In genomic region chr13:99314640-99315176, GRCh38 we compare ENCODE assay signal across 12 cellular contexts. TPM values are rescaled to one million over a fixed set of nuclear protein-coding genes. Genes with fewer than 3 reads are reported as not detected.
DNase-seq lines count a peak whose midpoint lies in the region; FAIRE-seq and TF ChIP-seq lines count a peak whose summit lies in the region.
"Had no signal": no experiment of that assay in that cellular context is flagged by ENCODE, and none has a peak within 500 bp of the region (broad histone marks: within the 10 kb centered on the region; RNA-seq: fewer than 3 reads in every experiment).

No MANE protein-coding gene starts in this region.

- FAIRE-seq in endothelial cell of umbilical vein (lab: Jason Lieb, UNC): peak; percentile 98
- FAIRE-seq: colon, H1 had no signal

- no peaks in the 10 kb centered on the region for H3K79me2 ChIP-seq in endothelial cell of umbilical vein (ENCODE audit: control insufficient read depth, insufficient read depth, low read length)
- H3K79me2 ChIP-seq in Karpas-422 (ENCODE audit: low read length): peaks cover 39% of the 10 kb centered on the region

- H4K20me1 ChIP-seq in endothelial cell of umbilical vein (replicated peaks; ENCODE audit: control insufficient read depth, extremely low read depth, insufficient read depth, low read length): no peaks in the 10 kb centered on the region
- H4K20me1 ChIP-seq in Karpas-422 (ENCODE audit: insufficient read depth, low read depth, low read length): no peaks in the 10 kb centered on the region

- dilution Hi-C loops in endothelial cell of umbilical vein (cut with MboI; ENCODE audit: extremely low pct_ligation_motif_present, low sequenced_read_pairs): no loop called here

- peak; percentile 93 for DNase-seq in HT-29 (ENCODE audit: low spot score)
- peak; percentile 59 to 69 for DNase-seq in activated CD4-positive, alpha-beta T cell treated with anti-CD3 and anti-CD28 coated beads, Interleukin-2, amount 50 U/mL, for 4 hours
- peak; percentile 93 for DNase-seq in endothelial cell of umbilical vein (ENCODE audit: low read depth, low spot score)
- peak; percentile 41 to 84 for DNase-seq in stimulated activated CD4-positive, alpha-beta T cell treated with anti-CD3 and anti-CD28 coated beads, Interleukin-4, amount 100 ng/mL, for 4 hours
- DNase-seq in H4 (ENCODE audit: low spot score): no peak
- DNase-seq in NCI-H1417 (lab: John Stamatoyannopoulos, UW): no peak
- no peak for DNase-seq in Karpas-422
- DNase-seq in sigmoid colon: no peak
- DNase-seq: lower lobe of right lung had no signal

- TF ChIP-seq POLR2A in endothelial cell of umbilical vein (IDR thresholded peaks at IDR 0.05; ENCODE audit: low read depth, low read length): peak; percentile 23
- TF ChIP-seq POLR2A in sigmoid colon (IDR thresholded peaks at IDR 0.05): no peak

- H3K4me2 ChIP-seq in endothelial cell of umbilical vein (ENCODE audit: insufficient read depth, low read length) (peak overlapping the region; percentile 76), Karpas-422 (ENCODE audit: low read depth, low read length, poor library complexity, severe bottlenecking) (no peak overlapping the region)

- H3K27ac ChIP-seq in endothelial cell of umbilical vein (ENCODE audit: insufficient read depth, low read depth, low read length) (peak overlapping the region; percentile 98), Karpas-422 (ENCODE audit: low read length) (no peak overlapping the region), sigmoid colon (peak overlapping the region in 1 of 4 donors; percentile 15)
- H3K27ac ChIP-seq: lower lobe of right lung, SJSA1 had no signal

- POLR2A ChIA-PET in endothelial cell of umbilical vein (lab: Charles Lee): no interaction called here

- H3K27me3 ChIP-seq in endothelial cell of umbilical vein (ENCODE audit: control insufficient read depth in 2 of 2, insufficient read depth in 2 of 2, low read length in 2 of 2) (no peaks in the 10 kb centered on the region), Karpas-422 (ENCODE audit: low read length) (no peaks in the 10 kb centered on the region), sigmoid colon (no peaks in the 10 kb centered on the region)
- H3K27me3 ChIP-seq: SJSA1 had no signal

- no peaks in the 10 kb centered on the region for H3K9me2 ChIP-seq in Karpas-422 (replicated peaks; ENCODE audit: insufficient read depth, low read length)

- H3K36me3 ChIP-seq in endothelial cell of umbilical vein (ENCODE audit: control insufficient read depth in 2 of 2, extremely low read depth in 1 of 2, insufficient read depth in 2 of 2, low read length in 2 of 2) (no peaks in the 10 kb centered on the region), Karpas-422 (ENCODE audit: insufficient read depth, low read length) (no peaks in the 10 kb centered on the region), sigmoid colon (peaks cover 0 to 6% (median 0%) of the 10 kb centered on the region in 4 donors)

- H3K9me3 ChIP-seq in endothelial cell of umbilical vein (replicated peaks; ENCODE audit: control insufficient read depth, insufficient read depth, low read length) (no peaks in the 10 kb centered on the region), Karpas-422 (ENCODE audit: low read length) (no peaks in the 10 kb centered on the region), sigmoid colon (no peaks in the 10 kb centered on the region)
- H3K9me3 ChIP-seq: lower lobe of right lung had no signal

- WGBS in sigmoid colon, 2 donors: 64 to 80% methylated on average over 10 of the region's 10 CpGs

- H2AFZ ChIP-seq in endothelial cell of umbilical vein (ENCODE audit: low read depth, low read length): no peak overlapping the region
- no peak overlapping the region for H2AFZ ChIP-seq in Karpas-422 (ENCODE audit: low read length)

- H3K9ac ChIP-seq in endothelial cell of umbilical vein (replicated peaks; ENCODE audit: extremely low read depth, insufficient read depth, low read length) (peak overlapping the region; percentile 75), Karpas-422 (ENCODE audit: low read length) (no peak overlapping the region)

- peak overlapping the region in 1 of 3 experiments; percentile 20 for H3K4me3 ChIP-seq in endothelial cell of umbilical vein (replicated peaks in 1 of 3; ENCODE audit: insufficient read depth in 1 of 3, low read depth in 1 of 3, low read length in 3 of 3)
- no peak overlapping the region for H3K4me3 ChIP-seq in Karpas-422 (ENCODE audit: low read length)
- no peak overlapping the region for H3K4me3 ChIP-seq in sigmoid colon
- H3K4me3 ChIP-seq: lower lobe of right lung, SJSA1 had no signal

- TF ChIP-seq CTCF in endothelial cell of umbilical vein (IDR thresholded peaks at IDR 0.05; ENCODE audit: extremely low read depth in 1 of 2, insufficient read depth in 1 of 2, low read depth in 1 of 2, low read length in 2 of 2) (no peak), sigmoid colon (IDR thresholded peaks at IDR 0.05) (no peak)

- CTCF ChIA-PET in endothelial cell of umbilical vein (lab: Charles Lee): interaction anchor here (0.6 to 2.0 kb wide), 4 partner anchors 11 to 72 kb away, joined by 3 to 8 read pairs (median 4); no protein-coding TSS in a partner anchor

- intact Hi-C loops in endothelial cell of umbilical vein (cut with micrococcal nuclease) (loop anchor here (1.0 to 5.0 kb wide), 3 partner anchors 43 to 186 kb away; partner anchors contain the start of gene TM9SF2), sigmoid colon (cut with DNase I) (no loop called here)

- H3K4me1 ChIP-seq in endothelial cell of umbilical vein (ENCODE audit: control insufficient read depth, extremely low read depth, insufficient read depth, low read length) (peaks cover 28% of the 10 kb centered on the region), Karpas-422 (ENCODE audit: low read length) (peaks cover 30% of the 10 kb centered on the region), sigmoid colon (peaks cover 0 to 31% (median 15%) of the 10 kb centered on the region in 4 donors)

- no peak for TF ChIP-seq EP300 in sigmoid colon (IDR thresholded peaks at IDR 0.05)

- no peaks in the 10 kb centered on the region for H3K9me1 ChIP-seq in endothelial cell of umbilical vein (replicated peaks; ENCODE audit: control insufficient read depth, extremely low read depth, insufficient read depth, low read length)

- no TSS peak for BruUV-seq in endothelial cell of umbilical vein (replicated peaks; lab: Mats Ljungman, UMichigan)

TF ChIP-seq in endothelial cell of umbilical vein, 7 proteins besides CTCF, POLR2A, EP300 and RAD21:
- TF ChIP-seq FOS (IDR thresholded peaks at IDR 0.05; ENCODE audit: borderline replicate concordance, insufficient read depth, low read length): peak; percentile 31
- no peak for TF ChIP-seq EZH2 (IDR thresholded peaks at IDR 0.05; ENCODE audit: borderline replicate concordance, low read depth, low read length, severe bottlenecking)
- peak; percentile 90 for TF ChIP-seq GATA2 (IDR thresholded peaks at IDR 0.05; ENCODE audit: insufficient read depth, insufficient read length, low read depth, low read length)
- TF ChIP-seq MAX (IDR thresholded peaks at IDR 0.05; ENCODE audit: insufficient read depth, insufficient read length): no peak
- peak; percentile 92 for TF ChIP-seq JUN (IDR thresholded peaks at IDR 0.05; ENCODE audit: borderline replicate concordance, insufficient read depth, insufficient read length, low read depth)
- no peak for TF ChIP-seq MYC (IDR thresholded peaks at IDR 0.05; ENCODE audit: low read depth, low read length)
- peak; percentile 87 for TF ChIP-seq POLR2AphosphoS5 (IDR thresholded peaks at IDR 0.05; ENCODE audit: insufficient read depth, low read depth, low read length)

RNA-seq across cellular contexts. Expression of gene GPR183, which starts 7.5 kb away (rescaled TPM):
- total RNA-seq in HT-29 (2014; rRNA removed; shearing (Covaris generic)): not detected in 2 replicates
- not detected in 2 replicates for total RNA-seq in endothelial cell of umbilical vein
- 0.14 and 0.23 TPM in 2 replicates for polyA plus RNA-seq in endothelial cell of umbilical vein
- polyA plus RNA-seq in endothelial cell of umbilical vein (2011; cell fraction: cytosol; rRNA removed): 0.27 and 0.72 TPM in 2 replicates
- 0.33 and 0.67 TPM in 2 replicates for polyA plus RNA-seq in endothelial cell of umbilical vein (2011; cell fraction: nucleus; rRNA removed)
- polyA plus RNA-seq in endothelial cell of umbilical vein (2012): 0.15 and 0.16 TPM in 2 replicates
- 0.38 TPM in 1 of 2 replicates, not detected in the other for polyA minus RNA-seq in endothelial cell of umbilical vein
- polyA minus RNA-seq in endothelial cell of umbilical vein (2011; cell fraction: cytosol; rRNA and poly(A)+ RNA removed): not detected
- 0.67 and 0.72 TPM in 2 replicates for polyA minus RNA-seq in endothelial cell of umbilical vein (2011; cell fraction: nucleus; rRNA and poly(A)+ RNA removed)
- total RNA-seq in H4 (2014; rRNA removed; shearing (Covaris generic)): 0.14 and 0.17 TPM in 2 replicates
- total RNA-seq in Karpas-422 (2014; rRNA removed; shearing (Covaris generic); ENCODE audit: low replicate concordance): 0.11 TPM in 1 of 2 replicates, not detected in the other
- 10 to 100 TPM; 30.9 to 36.4 (median 33.2) TPM for total RNA-seq in sigmoid colon
- 10 to 100 TPM in 2 of 3 donors, 1 to 10 TPM in 1; 4.8 to 20.2 (median 10.4) TPM for polyA plus RNA-seq in sigmoid colon
- total RNA-seq: H1 had no signal
- polyA plus RNA-seq: H1 had no signal

RNA-seq across cellular contexts. Expression of gene GPR18, which starts 56.5 kb away (rescaled TPM):
- not detected in 2 replicates for total RNA-seq in HT-29 (2014; rRNA removed; shearing (Covaris generic))
- total RNA-seq in endothelial cell of umbilical vein: not detected in 2 replicates
- not detected in 2 replicates for polyA plus RNA-seq in endothelial cell of umbilical vein
- not detected in 2 replicates for polyA plus RNA-seq in endothelial cell of umbilical vein (2011; cell fraction: cytosol; rRNA removed)
- not detected in 2 replicates for polyA plus RNA-seq in endothelial cell of umbilical vein (2011; cell fraction: nucleus; rRNA removed)
- not detected in 2 replicates for polyA plus RNA-seq in endothelial cell of umbilical vein (2012)
- not detected in 2 replicates for polyA minus RNA-seq in endothelial cell of umbilical vein
- polyA minus RNA-seq in endothelial cell of umbilical vein (2011; cell fraction: cytosol; rRNA and poly(A)+ RNA removed): not detected
- polyA minus RNA-seq in endothelial cell of umbilical vein (2011; cell fraction: nucleus; rRNA and poly(A)+ RNA removed): not detected in 2 replicates
- not detected in 2 replicates for total RNA-seq in H4 (2014; rRNA removed; shearing (Covaris generic))
- total RNA-seq in Karpas-422 (2014; rRNA removed; shearing (Covaris generic); ENCODE audit: low replicate concordance): 45.4 and 126 TPM in 2 replicates
- total RNA-seq in sigmoid colon: under 1 TPM in 1 of 4 donors, not detected in 3; 0.83 TPM
- polyA plus RNA-seq in sigmoid colon: 1 to 10 TPM in 1 of 3 donors, not detected in 2; 7.5 TPM
- total RNA-seq: H1, SJSA1 had no signal
- polyA plus RNA-seq: H1 had no signal

Comparison
In these comparisons a context has a peak if more than half of its experiments do, and no peak if none do; other contexts are left out.
1. DNase-seq: peak in HT-29 (single experiment), activated CD4-positive, alpha-beta T cell treated with anti-CD3 and anti-CD28 coated beads, Interleukin-2, amount 50 U/mL, for 4 hours (2 of 2), endothelial cell of umbilical vein (single experiment) and stimulated activated CD4-positive, alpha-beta T cell treated with anti-CD3 and anti-CD28 coated beads, Interleukin-4, amount 100 ng/mL, for 4 hours (2 of 2); none in H4 (single experiment), NCI-H1417 (0 of 3), Karpas-422 (single experiment) and sigmoid colon (single experiment).
2. RNA of gene GPR183, which starts 7.5 kb away (total RNA-seq): 30.9 to 36.4 TPM in sigmoid colon; 0.14 to 0.17 TPM in H4, 0.11 TPM in Karpas-422, not detected in HT-29 and not detected in endothelial cell of umbilical vein; every median in the first group is over 10 times any median in the second.
3. RNA of gene GPR18, which starts 56.5 kb away (total RNA-seq): 45.4 to 126 TPM in Karpas-422; not detected in HT-29, not detected in endothelial cell of umbilical vein, not detected in H4 and 0.83 TPM in sigmoid colon; every median in the first group is over 10 times any median in the second.